In genomic region chr22:24555160-24555495, GRCh38 we compare ENCODE assay signal across 8 cellular contexts. TPM values are rescaled to one million over a fixed set of nuclear protein-coding genes. Genes with fewer than 3 reads are reported as not detected.
A peak's percentile ranks its signal among the peaks of the same experiment; 100 is the strongest.
DNase-seq lines count a peak whose midpoint lies in the region; ATAC-seq and TF ChIP-seq lines count a peak whose summit lies in the region.

No MANE protein-coding gene starts in this region.

- H3K27me3 ChIP-seq in AG04450 (ENCODE audit: control insufficient read depth, insufficient read depth, low read length), result no peaks in the 10 kb centered on the region

- TF ChIP-seq CTCF in AG04450 (IDR thresholded peaks at IDR 0.05; ENCODE audit: low read depth, low read length), result no peak

- POLR2A ChIA-PET in AG04450 (lab: Yijun Ruan, JAX), result interaction anchor here (0.6 to 2.8 kb wide), 8 partner anchors 9 to 390 kb away, joined by 3 to 8 read pairs (median 4); partner anchors contain the start of gene ADORA2A

- peak overlapping the region; percentile 92 for H3K27ac ChIP-seq in AG04450 (ENCODE audit: low read depth, low read length)

- H3K4me3 ChIP-seq in AG04450 (ENCODE audit: low read depth, low read length), result peak overlapping the region; percentile 96

- ATAC-seq in GM18907 (IDR thresholded peaks at IDR 0.05; ENCODE audit: unreplicated experiment) (peak; percentile 71), HG03159 (IDR thresholded peaks at IDR 0.05; ENCODE audit: unreplicated experiment) (peak; percentile 71)

- no peaks in the 10 kb centered on the region; the same call in 1 of the 2 replicates for H3K9me3 ChIP-seq in AG04450 (ENCODE audit: control insufficient read depth, insufficient read depth, low read length)

- DNase-seq in AG04450 (ENCODE audit: low read depth, low spot score) (peak; percentile 97), NCI-H2227 treated with DMSO at 0.1 percent for 48 hours (lab: John Stamatoyannopoulos, UW) (peak; percentile 93), inferior parietal cortex (ENCODE audit: extremely low spot score) (peak; percentile 96)
- DNase-seq in activated CD4-positive, CD25-positive, alpha-beta regulatory T cell (lab: John Stamatoyannopoulos, UW), result peak; percentile 99
- peak; percentile 96 for DNase-seq in central memory CD4-positive, alpha-beta T cell
- peak; percentile 100 for DNase-seq in stimulated activated CD4-positive, alpha-beta T cell treated with anti-CD3 and anti-CD28 coated beads, Interleukin-12 subunit alpha, Interleukin-12 subunit beta, amount 100 ng/mL, for 24 hours (ENCODE audit: low read depth in 2 of 2)

- CTCF ChIA-PET in AG04450 (lab: Charles Lee), result no interaction called here

RNA-seq across cellular contexts. Expression of gene GUCD1, which starts 0.2 kb away (rescaled TPM):
- 52.1 and 73.4 TPM in 2 replicates for polyA plus RNA-seq in AG04450 (2011; rRNA removed)
- 107 and 149 TPM in 2 replicates for polyA minus RNA-seq in AG04450 (2011; rRNA and poly(A)+ RNA removed)

RNA-seq across cellular contexts. Expression of gene SNRPD3, which starts 0.7 kb away (rescaled TPM):
- 187 and 238 TPM in 2 replicates for polyA plus RNA-seq in AG04450 (2011; rRNA removed)
- 161 and 210 TPM in 2 replicates for polyA minus RNA-seq in AG04450 (2011; rRNA and poly(A)+ RNA removed)

RNA-seq across cellular contexts. Expression of gene LRRC75B, which starts 37.7 kb away (rescaled TPM):
- 5.2 and 7.1 TPM in 2 replicates for polyA plus RNA-seq in AG04450 (2011; rRNA removed)
- polyA minus RNA-seq in AG04450 (2011; rRNA and poly(A)+ RNA removed), result 3.7 and 4.0 TPM in 2 replicates

RNA-seq across cellular contexts. Expression of gene GGT1, which starts 47.9 kb away (rescaled TPM):
- polyA plus RNA-seq in AG04450 (2011; rRNA removed), result 4.8 and 5.0 TPM in 2 replicates
- 2.5 and 3.3 TPM in 2 replicates for polyA minus RNA-seq in AG04450 (2011; rRNA and poly(A)+ RNA removed)

RNA-seq across cellular contexts. Expression of gene UPB1, which starts 60.0 kb away (rescaled TPM):
- not detected in 2 replicates for polyA plus RNA-seq in AG04450 (2011; rRNA removed)
- polyA minus RNA-seq in AG04450 (2011; rRNA and poly(A)+ RNA removed), result 0.05 TPM in 1 of 2 replicates, not detected in the other

Comparison
In these comparisons a context has a peak if more than half of its experiments do, and no peak if none do; other contexts are left out.
1. Peak in every context shown above with its lines: DNase-seq, ATAC-seq, H3K4me3 ChIP-seq and H3K27ac ChIP-seq.